Comparison of ENCODE assay signal across 8 cellular contexts in genomic region chr19:5436101-5436947, GRCh38.
DNase-seq lines count a peak whose midpoint lies in the region; ATAC-seq lines count a peak whose summit lies in the region.
"Had no signal": no experiment of that assay in that cellular context is flagged by ENCODE, and none has a peak within 500 bp of the region (broad histone marks: within the 10 kb centered on the region; RNA-seq: fewer than 3 reads in every experiment).

No MANE protein-coding gene starts in this region.

- peaks cover 18% of the 10 kb centered on the region for H3K4me1 Mint-ChIP-seq in stimulated activated effector memory CD8-positive, alpha-beta T cell treated with anti-CD3 and anti-CD28 coated beads, Interleukin-12 subunit alpha, Interleukin-12 subunit beta, amount 100 ng/mL, for 72 hours

- H3K4me3 Mint-ChIP-seq in stimulated activated effector memory CD8-positive, alpha-beta T cell treated with anti-CD3 and anti-CD28 coated beads, Interleukin-12 subunit alpha, Interleukin-12 subunit beta, amount 100 ng/mL, for 72 hours, result no peak overlapping the region
- H3K4me3 Mint-ChIP-seq: dendritic cell treated with granulocyte-macrophage colony-stimulating factor and Interleukin-4, amounts not matched to agents 40 ng/mL and 50 ng/mL, for 4 days had no signal

- H3K9me3 Mint-ChIP-seq in stimulated activated effector memory CD8-positive, alpha-beta T cell treated with anti-CD3 and anti-CD28 coated beads, Interleukin-12 subunit alpha, Interleukin-12 subunit beta, amount 100 ng/mL, for 72 hours, result no peaks in the 10 kb centered on the region
- H3K9me3 Mint-ChIP-seq: dendritic cell treated with granulocyte-macrophage colony-stimulating factor and Interleukin-4, amounts not matched to agents 40 ng/mL and 50 ng/mL, for 4 days had no signal

- DNase-seq in GM03348 (ENCODE audit: low spot score) (peak; percentile 98), NCI-H1930 (lab: John Stamatoyannopoulos, UW) (peak; percentile 32 to 64), dedifferentiated amniotic fluid mesenchymal stem cell (ENCODE audit: extremely low spot score) (peak; percentile 31), non-pigmented ciliary epithelial cell (ENCODE audit: low read depth) (peak; percentile 59), activated gamma-delta T cell treated with Interleukin-2 at 50 U/mL for 16 hours (no peak)
- no peak for DNase-seq in stimulated activated effector memory CD8-positive, alpha-beta T cell treated with anti-CD3 and anti-CD28 coated beads, Interleukin-12 subunit alpha, Interleukin-12 subunit beta, amount 100 ng/mL, for 72 hours (ENCODE audit: low spot score in 2 of 2)

- no peak overlapping the region for H3K27ac Mint-ChIP-seq in stimulated activated effector memory CD8-positive, alpha-beta T cell treated with anti-CD3 and anti-CD28 coated beads, Interleukin-12 subunit alpha, Interleukin-12 subunit beta, amount 100 ng/mL, for 72 hours
- H3K27ac Mint-ChIP-seq: dendritic cell treated with granulocyte-macrophage colony-stimulating factor and Interleukin-4, amounts not matched to agents 40 ng/mL and 50 ng/mL, for 4 days had no signal

- ATAC-seq in stimulated activated effector memory CD8-positive, alpha-beta T cell treated with anti-CD3 and anti-CD28 coated beads, Interleukin-12 subunit alpha, Interleukin-12 subunit beta, amount 100 ng/mL, for 72 hours, result no peak
- no peak for ATAC-seq in HG03439 (IDR thresholded peaks at IDR 0.05; ENCODE audit: unreplicated experiment)

- H3K36me3 Mint-ChIP-seq in stimulated activated effector memory CD8-positive, alpha-beta T cell treated with anti-CD3 and anti-CD28 coated beads, Interleukin-12 subunit alpha, Interleukin-12 subunit beta, amount 100 ng/mL, for 72 hours, result no peaks in the 10 kb centered on the region

Comparison
In these comparisons a context has a peak if more than half of its experiments do, and no peak if none do; other contexts are left out.
1. DNase-seq: peak in GM03348 (single experiment), NCI-H1930 (2 of 2), dedifferentiated amniotic fluid mesenchymal stem cell (single experiment) and non-pigmented ciliary epithelial cell (single experiment); none in activated gamma-delta T cell treated with Interleukin-2 at 50 U/mL for 16 hours (single experiment) and stimulated activated effector memory CD8-positive, alpha-beta T cell treated with anti-CD3 and anti-CD28 coated beads, Interleukin-12 subunit alpha, Interleukin-12 subunit beta, amount 100 ng/mL, for 72 hours (0 of 2).